Comparison of ENCODE assay signal across 1 cellular context in genomic region chr6:13242590-13242989, GRCh38.
TF ChIP-seq lines count a peak whose summit lies in the region.

No MANE protein-coding gene starts in this region.

TF ChIP-seq in liver, 16 proteins besides CTCF, POLR2A, EP300 and RAD21 (continued from another document):
- TF ChIP-seq, protein P1, sequence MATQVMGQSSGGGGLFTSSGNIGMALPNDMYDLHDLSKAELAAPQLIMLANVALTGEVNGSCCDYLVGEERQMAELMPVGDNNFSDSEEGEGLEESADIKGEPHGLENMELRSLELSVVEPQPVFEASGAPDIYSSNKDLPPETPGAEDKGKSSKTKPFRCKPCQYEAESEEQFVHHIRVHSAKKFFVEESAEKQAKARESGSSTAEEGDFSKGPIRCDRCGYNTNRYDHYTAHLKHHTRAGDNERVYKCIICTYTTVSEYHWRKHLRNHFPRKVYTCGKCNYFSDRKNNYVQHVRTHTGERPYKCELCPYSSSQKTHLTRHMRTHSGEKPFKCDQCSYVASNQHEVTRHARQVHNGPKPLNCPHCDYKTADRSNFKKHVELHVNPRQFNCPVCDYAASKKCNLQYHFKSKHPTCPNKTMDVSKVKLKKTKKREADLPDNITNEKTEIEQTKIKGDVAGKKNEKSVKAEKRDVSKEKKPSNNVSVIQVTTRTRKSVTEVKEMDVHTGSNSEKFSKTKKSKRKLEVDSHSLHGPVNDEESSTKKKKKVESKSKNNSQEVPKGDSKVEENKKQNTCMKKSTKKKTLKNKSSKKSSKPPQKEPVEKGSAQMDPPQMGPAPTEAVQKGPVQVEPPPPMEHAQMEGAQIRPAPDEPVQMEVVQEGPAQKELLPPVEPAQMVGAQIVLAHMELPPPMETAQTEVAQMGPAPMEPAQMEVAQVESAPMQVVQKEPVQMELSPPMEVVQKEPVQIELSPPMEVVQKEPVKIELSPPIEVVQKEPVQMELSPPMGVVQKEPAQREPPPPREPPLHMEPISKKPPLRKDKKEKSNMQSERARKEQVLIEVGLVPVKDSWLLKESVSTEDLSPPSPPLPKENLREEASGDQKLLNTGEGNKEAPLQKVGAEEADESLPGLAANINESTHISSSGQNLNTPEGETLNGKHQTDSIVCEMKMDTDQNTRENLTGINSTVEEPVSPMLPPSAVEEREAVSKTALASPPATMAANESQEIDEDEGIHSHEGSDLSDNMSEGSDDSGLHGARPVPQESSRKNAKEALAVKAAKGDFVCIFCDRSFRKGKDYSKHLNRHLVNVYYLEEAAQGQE (IDR thresholded peaks at IDR 0.05), result no peak
- peak; percentile 33 for TF ChIP-seq HNF4G (IDR thresholded peaks at IDR 0.05)
